ENCODE assay signal across 1 cellular context in the genomic region with DNA sequence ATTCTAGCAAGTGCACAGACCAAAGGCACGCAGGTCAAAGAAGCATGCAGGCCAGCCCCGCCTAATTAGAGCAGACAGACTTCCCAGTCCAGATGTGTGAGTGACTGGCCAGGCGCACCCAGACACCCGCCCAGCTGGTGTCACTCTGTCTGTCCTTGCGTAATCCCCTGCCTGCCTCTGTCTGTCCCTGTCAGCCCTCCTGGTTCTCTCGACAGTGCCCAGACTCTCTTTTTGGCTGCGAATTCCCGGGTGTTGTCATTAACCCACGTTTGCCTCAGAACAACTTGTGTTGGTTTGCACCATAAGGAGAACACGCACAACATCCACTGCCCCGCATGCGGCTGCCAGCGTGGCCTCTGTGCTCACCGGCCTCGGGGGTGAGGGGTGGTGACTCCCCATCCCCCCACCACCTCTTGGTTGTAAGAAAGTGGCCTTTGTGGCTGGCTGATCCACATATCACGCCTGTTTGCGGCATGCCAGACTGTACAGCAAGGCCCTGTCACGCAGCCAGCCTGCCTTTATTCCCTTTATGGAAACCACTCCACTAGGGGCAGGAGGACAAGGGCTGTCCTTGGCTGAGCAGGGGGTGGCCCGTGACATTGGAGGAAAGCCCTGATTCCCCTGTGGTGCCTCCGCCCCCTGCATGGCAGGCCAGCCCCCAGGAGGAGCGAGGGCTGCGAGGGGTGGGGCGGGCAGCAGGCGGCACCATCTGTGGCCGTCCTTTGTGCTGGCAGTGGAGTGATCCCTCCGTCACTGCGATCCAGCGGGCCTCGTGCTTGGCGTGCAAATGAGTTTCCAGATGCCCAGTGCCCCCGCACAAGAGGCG.
TF ChIP-seq lines count a peak whose summit lies in the region.

No MANE protein-coding gene starts in this region.

TF ChIP-seq in SK-N-SH treated with all-trans-retinoic acid at 6 μM for 48 hours, 23 proteins besides CTCF, POLR2A, EP300 and RAD21 (continued from another document):
- no peak for TF ChIP-seq ARNTL (CRISPR knock-in tag; IDR thresholded peaks at IDR 0.05; ENCODE audit: borderline replicate concordance, low read depth)
- no peak for TF ChIP-seq ZC3H10 (CRISPR knock-in tag; IDR thresholded peaks at IDR 0.05)
- no peak for TF ChIP-seq ZNF8 (CRISPR knock-in tag; IDR thresholded peaks at IDR 0.05)
- no peak for TF ChIP-seq RARB (CRISPR knock-in tag; IDR thresholded peaks at IDR 0.05)
- TF ChIP-seq GLIS3 (CRISPR knock-in tag; IDR thresholded peaks at IDR 0.05): no peak
- no peak for TF ChIP-seq ZFP30 (CRISPR knock-in tag; IDR thresholded peaks at IDR 0.05)
- TF ChIP-seq ISL1 (CRISPR knock-in tag; IDR thresholded peaks at IDR 0.05): no peak
- TF ChIP-seq BACH2 (CRISPR knock-in tag; IDR thresholded peaks at IDR 0.05; ENCODE audit: borderline replicate concordance): no peak
- TF ChIP-seq, protein P1, sequence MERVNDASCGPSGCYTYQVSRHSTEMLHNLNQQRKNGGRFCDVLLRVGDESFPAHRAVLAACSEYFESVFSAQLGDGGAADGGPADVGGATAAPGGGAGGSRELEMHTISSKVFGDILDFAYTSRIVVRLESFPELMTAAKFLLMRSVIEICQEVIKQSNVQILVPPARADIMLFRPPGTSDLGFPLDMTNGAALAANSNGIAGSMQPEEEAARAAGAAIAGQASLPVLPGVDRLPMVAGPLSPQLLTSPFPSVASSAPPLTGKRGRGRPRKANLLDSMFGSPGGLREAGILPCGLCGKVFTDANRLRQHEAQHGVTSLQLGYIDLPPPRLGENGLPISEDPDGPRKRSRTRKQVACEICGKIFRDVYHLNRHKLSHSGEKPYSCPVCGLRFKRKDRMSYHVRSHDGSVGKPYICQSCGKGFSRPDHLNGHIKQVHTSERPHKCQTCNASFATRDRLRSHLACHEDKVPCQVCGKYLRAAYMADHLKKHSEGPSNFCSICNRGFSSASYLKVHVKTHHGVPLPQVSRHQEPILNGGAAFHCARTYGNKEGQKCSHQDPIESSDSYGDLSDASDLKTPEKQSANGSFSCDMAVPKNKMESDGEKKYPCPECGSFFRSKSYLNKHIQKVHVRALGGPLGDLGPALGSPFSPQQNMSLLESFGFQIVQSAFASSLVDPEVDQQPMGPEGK (CRISPR knock-in tag; IDR thresholded peaks at IDR 0.05; ENCODE audit: borderline replicate concordance): no peak
- no peak for TF ChIP-seq ZFP3 (CRISPR knock-in tag; IDR thresholded peaks at IDR 0.05)
- no peak for TF ChIP-seq ESRRG (CRISPR knock-in tag; IDR thresholded peaks at IDR 0.05)
